ENCODE assay signal across 9 cellular contexts in the genomic region with DNA sequence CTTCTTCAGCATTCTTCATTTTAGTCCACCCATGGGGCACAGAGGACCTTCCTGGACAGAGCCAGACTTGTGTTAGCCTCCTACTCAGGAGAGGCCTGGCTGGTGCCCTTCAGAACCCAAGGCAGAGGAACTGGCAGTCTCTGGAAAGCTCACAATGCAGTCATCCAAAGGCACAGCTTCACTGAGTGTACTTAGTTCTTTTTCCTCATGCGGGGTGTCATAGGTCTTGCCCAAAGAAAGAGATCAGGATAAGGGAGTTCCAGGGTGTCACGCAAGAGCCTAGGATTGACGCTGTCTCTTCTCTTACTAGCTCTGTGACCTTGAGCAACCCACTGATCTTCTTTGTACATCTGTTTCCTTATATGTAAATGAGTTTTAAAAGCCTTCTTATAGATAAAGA. TPM values are rescaled to one million over a fixed set of nuclear protein-coding genes. Genes with fewer than 3 reads are reported as not detected.
DNase-seq lines count a peak whose midpoint lies in the region; ATAC-seq and TF ChIP-seq lines count a peak whose summit lies in the region.
"Had no signal": no experiment of that assay in that cellular context is flagged by ENCODE, and none has a peak within 500 bp of the region (broad histone marks: within the 10 kb centered on the region; RNA-seq: fewer than 3 reads in every experiment).

No MANE protein-coding gene starts in this region.

- no peaks in the 10 kb centered on the region for H3K27me3 ChIP-seq in ascending aorta
- H3K27me3 ChIP-seq in thyroid gland: no peaks in the 10 kb centered on the region

- H3K27ac Mint-ChIP-seq in activated CD8-positive, alpha-beta T cell treated with anti-CD3 and anti-CD28 coated beads, Interleukin-2, amount 10 ng/mL, durations not matched to agents 7 days and 5 days: peak overlapping the region; percentile 54
- H3K27ac Mint-ChIP-seq in activated CD8-positive, alpha-beta T cell treated with anti-CD3 and anti-CD28 coated beads for 36 hours: no peak overlapping the region

- H3K9me3 ChIP-seq in ascending aorta (no peaks in the 10 kb centered on the region), thyroid gland (no peaks in the 10 kb centered on the region)

- H3K36me3 ChIP-seq in ascending aorta: no peaks in the 10 kb centered on the region
- no peaks in the 10 kb centered on the region for H3K36me3 ChIP-seq in thyroid gland

- POLR2A ChIA-PET in activated CD8-positive, alpha-beta T cell treated with anti-CD3 and anti-CD28 coated beads, Interleukin-2, amount 10 ng/mL, durations not matched to agents 7 days and 5 days (lab: Charles Lee): no interaction called here
- POLR2A ChIA-PET in activated CD8-positive, alpha-beta T cell treated with anti-CD3 and anti-CD28 coated beads for 36 hours (lab: Charles Lee): no interaction called here

- intact Hi-C loops in activated CD8-positive, alpha-beta T cell treated with anti-CD3 and anti-CD28 coated beads for 36 hours (cut with micrococcal nuclease): no loop called here
- intact Hi-C loops in ascending aorta (cut with DNase I): no loop called here
- intact Hi-C loops in thyroid gland (cut with DNase I): no loop called here

- H3K4me3 ChIP-seq in ascending aorta (no peak overlapping the region), thyroid gland (replicated peaks in 1 of 3) (no peak overlapping the region)

- CTCF ChIA-PET in activated CD8-positive, alpha-beta T cell treated with anti-CD3 and anti-CD28 coated beads, Interleukin-2, amount 10 ng/mL, durations not matched to agents 7 days and 5 days (lab: Charles Lee): interaction anchor here (1.2 to 1.9 kb wide), 3 partner anchors 13 to 149 kb away, joined by 3 to 6 read pairs (median 4); no protein-coding TSS in a partner anchor
- CTCF ChIA-PET in activated CD8-positive, alpha-beta T cell treated with anti-CD3 and anti-CD28 coated beads for 36 hours (lab: Charles Lee): interaction anchor here (0.8 to 2.2 kb wide), 5 partner anchors 20 to 128 kb away, joined by 3 to 4 read pairs (median 3); no protein-coding TSS in a partner anchor

- peaks cover 7 to 18% of the 10 kb centered on the region in 2 donors for H3K4me1 ChIP-seq in ascending aorta
- H3K4me1 ChIP-seq in thyroid gland: peaks cover 7 to 14% of the 10 kb centered on the region in 2 donors

- no peak for TF ChIP-seq POLR2A in thyroid gland (IDR thresholded peaks at IDR 0.05)

- whole genome bisulfite sequencing in thyroid gland, 2 donors: 91 to 93% methylated on average over 3 of the region's 3 CpGs

- ATAC-seq in activated CD8-positive, alpha-beta T cell treated with anti-CD3 and anti-CD28 coated beads, Interleukin-2, amount 10 ng/mL, durations not matched to agents 7 days and 5 days: no peak
- no peak for ATAC-seq in activated CD8-positive, alpha-beta T cell treated with anti-CD3 and anti-CD28 coated beads for 36 hours
- no peak for ATAC-seq in GM19351 (IDR thresholded peaks at IDR 0.05; ENCODE audit: unreplicated experiment)

- no peak for DNase-seq in activated CD8-positive, alpha-beta T cell treated with anti-CD3 and anti-CD28 coated beads, Interleukin-2, amount 10 ng/mL, durations not matched to agents 7 days and 5 days
- no peak for DNase-seq in activated CD8-positive, alpha-beta T cell treated with anti-CD3 and anti-CD28 coated beads for 36 hours
- DNase-seq in ascending aorta (ENCODE audit: low spot score in 2 of 2) (no peak), medulla oblongata (ENCODE audit: extremely low spot score) (peak; percentile 33), thyroid gland (no peak), NCI-H345 treated with DMSO at 0.1 percent for 48 hours (lab: John Stamatoyannopoulos, UW; ENCODE audit: unreplicated experiment) (no peak)
- DNase-seq in activated CD8-positive, alpha-beta memory T cell treated with anti-CD3 and anti-CD28 coated beads, Interleukin-2, amount 50 U/mL, for 48 hours: no peak
- DNase-seq: NK-92 treated with Interleukin-12 subunit alpha and Interleukin-12 subunit beta, amount 100 ng/mL, for 24 hours had no signal

- no peak for TF ChIP-seq CTCF in activated CD8-positive, alpha-beta T cell treated with anti-CD3 and anti-CD28 coated beads for 36 hours (IDR thresholded peaks at IDR 0.05)
- no peak for TF ChIP-seq CTCF in ascending aorta (IDR thresholded peaks at IDR 0.05)
- no peak for TF ChIP-seq CTCF in thyroid gland (IDR thresholded peaks at IDR 0.05)

- peaks cover 28% of the 10 kb centered on the region for H3K4me1 Mint-ChIP-seq in activated CD8-positive, alpha-beta T cell treated with anti-CD3 and anti-CD28 coated beads, Interleukin-2, amount 10 ng/mL, durations not matched to agents 7 days and 5 days (ENCODE audit: low read depth)
- peaks cover 37% of the 10 kb centered on the region for H3K4me1 Mint-ChIP-seq in activated CD8-positive, alpha-beta T cell treated with anti-CD3 and anti-CD28 coated beads for 36 hours (ENCODE audit: low read depth)

- H3K4me3 Mint-ChIP-seq in activated CD8-positive, alpha-beta T cell treated with anti-CD3 and anti-CD28 coated beads, Interleukin-2, amount 10 ng/mL, durations not matched to agents 7 days and 5 days: no peak overlapping the region
- H3K4me3 Mint-ChIP-seq in activated CD8-positive, alpha-beta T cell treated with anti-CD3 and anti-CD28 coated beads for 36 hours: no peak overlapping the region

- H3K27ac ChIP-seq in ascending aorta (peak overlapping the region; percentile 92), thyroid gland (peak overlapping the region in 2 of 3 donors; percentile 46 to 68)

- peaks cover 8% of the 10 kb centered on the region for H3K36me3 Mint-ChIP-seq in activated CD8-positive, alpha-beta T cell treated with anti-CD3 and anti-CD28 coated beads, Interleukin-2, amount 10 ng/mL, durations not matched to agents 7 days and 5 days (ENCODE audit: low read depth)
- H3K36me3 Mint-ChIP-seq in activated CD8-positive, alpha-beta T cell treated with anti-CD3 and anti-CD28 coated beads for 36 hours (ENCODE audit: low read depth): no peaks in the 10 kb centered on the region

- H3K9me3 Mint-ChIP-seq in activated CD8-positive, alpha-beta T cell treated with anti-CD3 and anti-CD28 coated beads, Interleukin-2, amount 10 ng/mL, durations not matched to agents 7 days and 5 days (ENCODE audit: insufficient read depth): peaks cover 6% of the 10 kb centered on the region
- peaks cover 11% of the 10 kb centered on the region for H3K9me3 Mint-ChIP-seq in activated CD8-positive, alpha-beta T cell treated with anti-CD3 and anti-CD28 coated beads for 36 hours

- H3K27me3 Mint-ChIP-seq in activated CD8-positive, alpha-beta T cell treated with anti-CD3 and anti-CD28 coated beads, Interleukin-2, amount 10 ng/mL, durations not matched to agents 7 days and 5 days (ENCODE audit: low read depth): no peaks in the 10 kb centered on the region
- H3K27me3 Mint-ChIP-seq in activated CD8-positive, alpha-beta T cell treated with anti-CD3 and anti-CD28 coated beads for 36 hours: no peaks in the 10 kb centered on the region

RNA-seq across cellular contexts. Expression of gene CD200, which starts 58.7 kb away (rescaled TPM):
- total RNA-seq in activated CD8-positive, alpha-beta T cell treated with anti-CD3 and anti-CD28 coated beads, Interleukin-2, amount 10 ng/mL, durations not matched to agents 7 days and 5 days: 1 to 10 TPM in 1 of 2 experiments, under 1 TPM in 1; 0.86 to 1.4 TPM
- total RNA-seq in activated CD8-positive, alpha-beta T cell treated with anti-CD3 and anti-CD28 coated beads for 36 hours: 10 to 100 TPM; 15.7 to 16.7 TPM
- 3.6 TPM for total RNA-seq in ascending aorta
- total RNA-seq in thyroid gland: 10 to 100 TPM; 13.2 to 18.7 (median 15.8) TPM
